20 cellular contexts compared by ENCODE assay signal in the genomic region with DNA sequence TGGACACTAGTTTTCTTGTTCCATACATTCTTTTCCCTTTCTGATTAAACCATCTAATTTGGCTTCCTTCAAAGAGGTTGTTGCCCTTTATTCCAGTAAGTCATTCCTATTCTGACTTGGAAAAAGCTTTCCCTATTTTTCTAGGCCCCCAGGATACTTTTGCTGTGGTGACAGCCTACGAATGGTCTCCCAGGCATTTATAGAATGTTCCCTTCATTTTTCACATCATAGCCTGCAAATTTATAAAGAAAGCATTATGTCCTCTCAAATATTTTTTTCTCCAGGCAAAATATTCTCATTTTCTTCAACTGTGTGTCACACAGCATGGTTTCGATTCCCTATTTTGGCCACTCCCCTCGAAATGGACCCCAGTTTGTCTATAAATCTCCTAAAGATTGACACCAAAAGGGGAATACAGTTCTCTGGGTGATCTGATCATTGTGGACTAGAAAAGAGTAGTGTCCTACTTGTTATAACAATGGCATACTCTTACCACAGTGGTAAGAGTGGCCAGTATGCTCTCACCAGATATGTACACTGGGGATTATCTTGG. TPM values are rescaled to one million over a fixed set of nuclear protein-coding genes. Genes with fewer than 3 reads are reported as not detected.
DNase-seq lines count a peak whose midpoint lies in the region; ATAC-seq and TF ChIP-seq lines count a peak whose summit lies in the region.
"Had no signal": no experiment of that assay in that cellular context is flagged by ENCODE, and none has a peak within 500 bp of the region (broad histone marks: within the 10 kb centered on the region; RNA-seq: fewer than 3 reads in every experiment).

No MANE protein-coding gene starts in this region.

- dilution Hi-C loops in mammary epithelial cell (cut with HindIII; ENCODE audit: low sequenced_read_pairs): no loop called here

- BruUV-seq in mammary epithelial cell (replicated peaks; lab: Mats Ljungman, UMichigan) (no TSS peak), OCI-LY7 (replicated peaks; lab: Mats Ljungman, UMichigan) (no TSS peak)

- TF ChIP-seq POLR2A in breast epithelium (IDR thresholded peaks at IDR 0.05): no peak

- H3K4me2 ChIP-seq in mammary epithelial cell (ENCODE audit: insufficient read depth, low read depth, low read length) (no peak overlapping the region), OCI-LY7 (ENCODE audit: low read length) (peak overlapping the region; percentile 43)

- H3K27me3 ChIP-seq in mammary epithelial cell (ENCODE audit: insufficient read depth, low read length) (no peaks in the 10 kb centered on the region), breast epithelium (no peaks in the 10 kb centered on the region)
- H3K27me3 ChIP-seq: upper lobe of left lung had no signal

- no peaks in the 10 kb centered on the region for H3K9me2 ChIP-seq in OCI-LY7 (ENCODE audit: insufficient read depth, low read length)

- no peak for ATAC-seq in GM19395 (IDR thresholded peaks at IDR 0.05; ENCODE audit: unreplicated experiment)
- ATAC-seq: activated naive CD4-positive, alpha-beta T cell treated with anti-CD3 and anti-CD28 coated beads, Interleukin-2, amount 50 U/mL, for 72 hours had no signal

- H3K79me2 ChIP-seq in mammary epithelial cell (ENCODE audit: insufficient read depth, low read length) (no peaks in the 10 kb centered on the region), OCI-LY7 (ENCODE audit: insufficient read depth, low read depth, low read length) (no peaks in the 10 kb centered on the region)

- 21% methylated on average over 3 of the region's 3 CpGs for WGBS in mammary epithelial cell (ENCODE audit: low coverage, missing lambda C conversion rate)

- POLR2A ChIA-PET in OCI-LY7 (lab: Charles Lee): interaction anchor here (1.0 to 4.5 kb wide), 2 partner anchors 12 to 27 kb away, joined by 3 to 25 read pairs; no protein-coding TSS in a partner anchor

- H3K4me1 ChIP-seq in mammary epithelial cell (ENCODE audit: insufficient read depth, low read length) (no peaks in the 10 kb centered on the region), breast epithelium (no peaks in the 10 kb centered on the region), OCI-LY7 (ENCODE audit: insufficient read depth, low read length, poor library complexity, severe bottlenecking) (peaks cover 33% of the 10 kb centered on the region)
- H3K4me1 ChIP-seq: upper lobe of left lung had no signal

- H3K9me3 ChIP-seq in mammary epithelial cell (replicated peaks; ENCODE audit: insufficient read depth, low read length): no peaks in the 10 kb centered on the region
- H3K9me3 ChIP-seq in breast epithelium: no peaks in the 10 kb centered on the region
- no peaks in the 10 kb centered on the region for H3K9me3 ChIP-seq in OCI-LY7 (ENCODE audit: low read length)
- H3K9me3 ChIP-seq: upper lobe of left lung had no signal

- H3K9ac ChIP-seq in mammary epithelial cell (ENCODE audit: insufficient read depth, low read length): no peak overlapping the region

- H3K27ac ChIP-seq in mammary epithelial cell (ENCODE audit: insufficient read depth, low read depth, low read length): no peak overlapping the region
- H3K27ac ChIP-seq in breast epithelium: no peak overlapping the region
- no peak overlapping the region for H3K27ac ChIP-seq in OCI-LY7 (ENCODE audit: low read depth, low read length, poor library complexity, severe bottlenecking)
- H3K27ac ChIP-seq: upper lobe of left lung had no signal

- H3K4me3 ChIP-seq in mammary epithelial cell (replicated peaks in 1 of 3; ENCODE audit: insufficient read depth in 1 of 3, low read depth in 2 of 3, low read length in 3 of 3): no peak overlapping the region
- no peak overlapping the region for H3K4me3 ChIP-seq in breast epithelium
- no peak overlapping the region for H3K4me3 ChIP-seq in OCI-LY7 (ENCODE audit: low read depth, low read length, poor library complexity, severe bottlenecking)
- H3K4me3 ChIP-seq: lung, upper lobe of left lung had no signal

- H2AFZ ChIP-seq in mammary epithelial cell (ENCODE audit: low read depth, low read length) (peak overlapping the region; percentile 42), OCI-LY7 (ENCODE audit: low read length) (peak overlapping the region; percentile 27; the same call in 1 of the 2 replicates)

- in situ Hi-C loops in mammary epithelial cell (cut with MboI; ENCODE audit: low sequenced_read_pairs in 2 of 2): no loop called here

- H4K20me1 ChIP-seq in mammary epithelial cell (ENCODE audit: insufficient read depth, low read length): no peaks in the 10 kb centered on the region
- no peaks in the 10 kb centered on the region for H4K20me1 ChIP-seq in OCI-LY7 (ENCODE audit: insufficient read depth, low read length)

- no peaks in the 10 kb centered on the region for H3K36me3 ChIP-seq in mammary epithelial cell (ENCODE audit: insufficient read depth, low read length)
- H3K36me3 ChIP-seq in breast epithelium: no peaks in the 10 kb centered on the region
- H3K36me3 ChIP-seq in OCI-LY7 (ENCODE audit: insufficient read depth, low read length): no peaks in the 10 kb centered on the region
- H3K36me3 ChIP-seq: upper lobe of left lung had no signal

- CTCF ChIA-PET in mammary epithelial cell (lab: Charles Lee; ENCODE audit: low non-redundant PET): no interaction called here
- CTCF ChIA-PET in OCI-LY7 (lab: Charles Lee; ENCODE audit: unreplicated experiment): interaction anchor here (1.0 kb wide), 1 partner anchor 7 kb away, joined by 5 read pairs; no protein-coding TSS in a partner anchor

- intact Hi-C loops in mammary epithelial cell (cut with micrococcal nuclease) (no loop called here), breast epithelium (cut with DNase I; ENCODE audit: low total_unique reads) (no loop called here), OCI-LY7 (cut with micrococcal nuclease; ENCODE audit: unreplicated experiment) (no loop called here)

- DNase-seq in mammary epithelial cell (no peak), breast epithelium (ENCODE audit: low spot score in 2 of 2) (no peak), OCI-LY7 (ENCODE audit: low spot score) (peak; percentile 61), epidermal melanocyte (ENCODE audit: insufficient read length, low spot score) (peak; percentile 38), mucosa of gallbladder (ENCODE audit: low spot score) (no peak)
- no peak for DNase-seq in activated CD4-positive, alpha-beta T cell treated with anti-CD3 and anti-CD28 coated beads for 1 hour
- DNase-seq in activated CD4-positive, alpha-beta T cell treated with anti-CD3 and anti-CD28 coated beads, Interleukin-2, amount 50 U/mL, for 4 hours: no peak
- DNase-seq: activated CD4-positive, alpha-beta memory T cell treated with anti-CD3 and anti-CD28 coated beads, Interleukin-2, amount 10 ng/mL, durations not matched to agents 7 days and 5 days; AML-193; aorta; caudate nucleus; dermis blood vessel endothelial cell; DMS79 treated with DMSO at 0.1 percent for 48 hours; NCI-H1436 treated with DMSO at 0.1 percent for 48 hours; NK-92 treated with Interleukin-12 subunit alpha and Interleukin-12 subunit beta, amount 100 ng/mL, for 24 hours; stimulated activated CD8-positive, alpha-beta memory T cell treated with anti-CD3 and anti-CD28 coated beads, Interleukin-4, amount 100 ng/mL, for 48 hours; upper lobe of left lung had no signal

- TF ChIP-seq CTCF in mammary epithelial cell (conservative IDR thresholded peaks at IDR 0.05 in 1 of 2, IDR thresholded peaks at IDR 0.05 in 1 of 2; ENCODE audit: extremely low read depth in 1 of 2, insufficient read depth in 1 of 2, low read depth in 1 of 2, low read length in 2 of 2) (no peak), breast epithelium (IDR thresholded peaks at IDR 0.05) (no peak), OCI-LY7 (conservative IDR thresholded peaks at IDR 0.05; ENCODE audit: low read length) (no peak)

RNA-seq across cellular contexts. Expression of a gene that starts 41.6 kb away (rescaled TPM):
- 10 to 100 TPM; 38.0 to 65.3 TPM for total RNA-seq in mammary epithelial cell
- polyA plus RNA-seq in mammary epithelial cell: 22.2 TPM
- 26.8 TPM for polyA minus RNA-seq in mammary epithelial cell
- total RNA-seq in breast epithelium: 100 to 1,000 TPM in 1 of 3 donors, 10 to 100 TPM in 2; 42.3 to 134 (median 42.4) TPM
- 26.1 and 43.4 TPM in 2 replicates for total RNA-seq in OCI-LY7 (2014; rRNA removed; shearing (Covaris generic))
- total RNA-seq in OCI-LY7 (2022): 61.1 and 66.1 TPM in 2 replicates
- total RNA-seq in mucosa of gallbladder: 42.0 TPM

Comparison
In these comparisons a context has a peak if more than half of its experiments do, and no peak if none do; other contexts are left out.
1. DNase-seq: peak in OCI-LY7 (single experiment) and epidermal melanocyte (single experiment); none in mammary epithelial cell (single experiment), breast epithelium (0 of 2), activated CD4-positive, alpha-beta T cell treated with anti-CD3 and anti-CD28 coated beads for 1 hour (single experiment), activated CD4-positive, alpha-beta T cell treated with anti-CD3 and anti-CD28 coated beads, Interleukin-2, amount 50 U/mL, for 4 hours (0 of 2) and mucosa of gallbladder (single experiment).